ENCODE assay signal across 1 cellular context in genomic region chr3:56802793-56803192, GRCh38.
TF ChIP-seq lines count a peak whose summit lies in the region.

No MANE protein-coding gene starts in this region.

TF ChIP-seq in HCT116, 20 proteins besides CTCF, POLR2A, EP300 and RAD21:
- TF ChIP-seq ZNF274 (IDR thresholded peaks at IDR 0.05; ENCODE audit: low read depth, low read length), result no peak
- no peak for TF ChIP-seq YY1 (IDR thresholded peaks at IDR 0.05; ENCODE audit: extremely low read depth, insufficient replicate concordance, low read depth, low read length)
